8 cellular contexts compared by ENCODE assay signal in genomic region chr7:43784030-43785001, GRCh38. TPM values are rescaled to one million over a fixed set of nuclear protein-coding genes. Genes with fewer than 3 reads are reported as not detected.
A peak's percentile ranks its signal among the peaks of the same experiment; 100 is the strongest.
DNase-seq lines count a peak whose midpoint lies in the region; ATAC-seq, FAIRE-seq and TF ChIP-seq lines count a peak whose summit lies in the region.

No MANE protein-coding gene starts in this region.

- ATAC-seq in GM19467 (IDR thresholded peaks at IDR 0.05; ENCODE audit: unreplicated experiment) (peak; percentile 94), HG03432 (IDR thresholded peaks at IDR 0.05; ENCODE audit: unreplicated experiment) (peak; percentile 96), gastrocnemius medialis (no peak)

- no peaks in the 10 kb centered on the region for H3K4me1 ChIP-seq in testis
- H3K4me1 ChIP-seq in gastrocnemius medialis, result peaks cover 24 to 32% of the 10 kb centered on the region in 2 donors

- peaks cover 6% of the 10 kb centered on the region for H3K36me3 Mint-ChIP-seq in activated T-helper 2 cell treated with anti-CD3 and anti-CD28 coated beads, Interferon-gamma antibody, Interleukin-2, Interleukin-4, amounts not matched to agents 10 μg/mL and 5 μg/mL and 100 μg/mL, durations not matched to agents 14 hours and 24 hours and 36 hours (ENCODE audit: low read depth)

- no peaks in the 10 kb centered on the region for H3K36me3 ChIP-seq in testis (ENCODE audit: low read depth, missing control alignments)
- H3K36me3 ChIP-seq in gastrocnemius medialis, result peaks cover 0 to 10% of the 10 kb centered on the region in 2 donors

- no peak for TF ChIP-seq CTCF in GM10248 (IDR thresholded peaks at IDR 0.05; ENCODE audit: control extremely low read depth, extremely low read depth, low read depth, missing control alignments)
- TF ChIP-seq CTCF in fibroblast of pulmonary artery (IDR thresholded peaks at IDR 0.05; ENCODE audit: low read length, missing control alignments), result no peak
- no peak for TF ChIP-seq CTCF in D721Med (IDR thresholded peaks at IDR 0.05; ENCODE audit: insufficient read depth, missing control alignments)
- TF ChIP-seq CTCF in testis (IDR thresholded peaks at IDR 0.05), result no peak
- no peak for TF ChIP-seq CTCF in gastrocnemius medialis (IDR thresholded peaks at IDR 0.05 in 4 of 5, conservative IDR thresholded peaks at IDR 0.05 in 1 of 5)

- H3K9me3 Mint-ChIP-seq in activated T-helper 2 cell treated with anti-CD3 and anti-CD28 coated beads, Interferon-gamma antibody, Interleukin-2, Interleukin-4, amounts not matched to agents 10 μg/mL and 5 μg/mL and 100 μg/mL, durations not matched to agents 14 hours and 24 hours and 36 hours, result no peaks in the 10 kb centered on the region

- DNase-seq in GM10248 (ENCODE audit: extremely low spot score) (peak; percentile 61), fibroblast of pulmonary artery (ENCODE audit: low read depth) (peak; percentile 4), D721Med (ENCODE audit: insufficient read length, low spot score) (no peak), testis (no peak), gastrocnemius medialis (no peak)
- DNase-seq in activated T-helper 2 cell treated with anti-CD3 and anti-CD28 coated beads, Interferon-gamma antibody, Interleukin-2, Interleukin-4, amounts not matched to agents 10 μg/mL and 5 μg/mL and 100 μg/mL, durations not matched to agents 14 hours and 24 hours and 36 hours (ENCODE audit: low spot score), result no peak

- peaks cover 14% of the 10 kb centered on the region for H3K4me1 Mint-ChIP-seq in activated T-helper 2 cell treated with anti-CD3 and anti-CD28 coated beads, Interferon-gamma antibody, Interleukin-2, Interleukin-4, amounts not matched to agents 10 μg/mL and 5 μg/mL and 100 μg/mL, durations not matched to agents 14 hours and 24 hours and 36 hours (ENCODE audit: low read depth)

- H3K9me3 ChIP-seq in testis (no peaks in the 10 kb centered on the region), gastrocnemius medialis (no peaks in the 10 kb centered on the region)

- H3K27ac ChIP-seq in testis (no peak overlapping the region), gastrocnemius medialis (no peak overlapping the region)

- H3K27ac Mint-ChIP-seq in activated T-helper 2 cell treated with anti-CD3 and anti-CD28 coated beads, Interferon-gamma antibody, Interleukin-2, Interleukin-4, amounts not matched to agents 10 μg/mL and 5 μg/mL and 100 μg/mL, durations not matched to agents 14 hours and 24 hours and 36 hours, result no peak overlapping the region

- CTCF ChIA-PET in GM10248 (lab: Yijun Ruan, JAX), result interaction anchor here (1.1 to 3.1 kb wide), 5 partner anchors 15 to 202 kb away, joined by 3 to 13 read pairs (median 5); partner anchors contain the start of gene STK17A

- 91 to 94% methylated on average over 13 of the region's 13 CpGs for WGBS in testis, 2 donors

- no peaks in the 10 kb centered on the region for H3K27me3 Mint-ChIP-seq in activated T-helper 2 cell treated with anti-CD3 and anti-CD28 coated beads, Interferon-gamma antibody, Interleukin-2, Interleukin-4, amounts not matched to agents 10 μg/mL and 5 μg/mL and 100 μg/mL, durations not matched to agents 14 hours and 24 hours and 36 hours (ENCODE audit: low read depth)

- in situ Hi-C loops in gastrocnemius medialis (cut with MboI; ENCODE audit: low sequenced_read_pairs in 4 of 4), result no loop called here

- no peak overlapping the region for H3K4me3 Mint-ChIP-seq in activated T-helper 2 cell treated with anti-CD3 and anti-CD28 coated beads, Interferon-gamma antibody, Interleukin-2, Interleukin-4, amounts not matched to agents 10 μg/mL and 5 μg/mL and 100 μg/mL, durations not matched to agents 14 hours and 24 hours and 36 hours (ENCODE audit: low read depth)

- no peak for FAIRE-seq in D721Med (lab: Jason Lieb, UNC)

- H3K4me3 ChIP-seq in fibroblast of pulmonary artery (replicated peaks; ENCODE audit: low read depth, low read length) (no peak overlapping the region), testis (no peak overlapping the region), gastrocnemius medialis (no peak overlapping the region)

- intact Hi-C loops in activated T-helper 2 cell treated with anti-CD3 and anti-CD28 coated beads, Interferon-gamma antibody, Interleukin-2, Interleukin-4, amounts not matched to agents 10 μg/mL and 5 μg/mL and 100 μg/mL, durations not matched to agents 14 hours and 24 hours and 36 hours (cut with micrococcal nuclease), result no loop called here
- intact Hi-C loops in testis (cut with DNase I; ENCODE audit: low total_unique reads) (no loop called here), gastrocnemius medialis (cut with DNase I; ENCODE audit: low total_unique reads) (loop anchor here (5.0 kb wide), 1 partner anchor 57 kb away; the partner anchor contains the start of gene COA1)

- no peak for TF ChIP-seq POLR2A in testis (IDR thresholded peaks at IDR 0.05)
- no peak for TF ChIP-seq POLR2A in gastrocnemius medialis (IDR thresholded peaks at IDR 0.05)

- POLR2A ChIA-PET in GM10248 (lab: Yijun Ruan, JAX), result interaction anchor here (1.2 kb wide), 1 partner anchor 202 kb away, joined by 4 read pairs; the partner anchor contains the start of gene STK17A

- no peaks in the 10 kb centered on the region for H3K27me3 ChIP-seq in testis
- no peaks in the 10 kb centered on the region for H3K27me3 ChIP-seq in gastrocnemius medialis

RNA-seq across cellular contexts. Expression of gene BLVRA, which starts 25.8 kb away (rescaled TPM):
- total RNA-seq in activated T-helper 2 cell treated with anti-CD3 and anti-CD28 coated beads, Interferon-gamma antibody, Interleukin-2, Interleukin-4, amounts not matched to agents 10 μg/mL and 5 μg/mL and 100 μg/mL, durations not matched to agents 14 hours and 24 hours and 36 hours, result 30.9 and 32.2 TPM in 2 replicates
- total RNA-seq in testis, result 10 to 100 TPM; 16.8 to 20.2 TPM
- 33.7 TPM for polyA plus RNA-seq in testis (ENCODE audit: insufficient read depth, low read depth, low replicate concordance)
- 10 to 100 TPM; 26.7 to 45.9 (median 29.3) TPM for total RNA-seq in gastrocnemius medialis

RNA-seq across cellular contexts. Expression of gene COA1, which starts 55.0 kb away (rescaled TPM):
- total RNA-seq in activated T-helper 2 cell treated with anti-CD3 and anti-CD28 coated beads, Interferon-gamma antibody, Interleukin-2, Interleukin-4, amounts not matched to agents 10 μg/mL and 5 μg/mL and 100 μg/mL, durations not matched to agents 14 hours and 24 hours and 36 hours, result 67.1 and 69.1 TPM in 2 replicates
- total RNA-seq in testis (10 to 100 TPM; 75.7 to 80.5 TPM), gastrocnemius medialis (10 to 100 TPM; 34.9 to 55.2 (median 49.3) TPM)
- polyA plus RNA-seq in testis (ENCODE audit: insufficient read depth, low read depth, low replicate concordance), result 36.4 TPM

Comparison
In these comparisons a context has a peak if more than half of its experiments do, and no peak if none do; other contexts are left out.
1. DNase-seq: peak in GM10248 (single experiment) and fibroblast of pulmonary artery (single experiment); none in activated T-helper 2 cell treated with anti-CD3 and anti-CD28 coated beads, Interferon-gamma antibody, Interleukin-2, Interleukin-4, amounts not matched to agents 10 μg/mL and 5 μg/mL and 100 μg/mL, durations not matched to agents 14 hours and 24 hours and 36 hours (single experiment), D721Med (single experiment), testis (single experiment) and gastrocnemius medialis (0 of 2).
2. ATAC-seq: peak in GM19467 (single experiment) and HG03432 (single experiment); none in gastrocnemius medialis (0 of 2).